Comparison of ENCODE assay signal across 15 cellular contexts in the genomic region with DNA sequence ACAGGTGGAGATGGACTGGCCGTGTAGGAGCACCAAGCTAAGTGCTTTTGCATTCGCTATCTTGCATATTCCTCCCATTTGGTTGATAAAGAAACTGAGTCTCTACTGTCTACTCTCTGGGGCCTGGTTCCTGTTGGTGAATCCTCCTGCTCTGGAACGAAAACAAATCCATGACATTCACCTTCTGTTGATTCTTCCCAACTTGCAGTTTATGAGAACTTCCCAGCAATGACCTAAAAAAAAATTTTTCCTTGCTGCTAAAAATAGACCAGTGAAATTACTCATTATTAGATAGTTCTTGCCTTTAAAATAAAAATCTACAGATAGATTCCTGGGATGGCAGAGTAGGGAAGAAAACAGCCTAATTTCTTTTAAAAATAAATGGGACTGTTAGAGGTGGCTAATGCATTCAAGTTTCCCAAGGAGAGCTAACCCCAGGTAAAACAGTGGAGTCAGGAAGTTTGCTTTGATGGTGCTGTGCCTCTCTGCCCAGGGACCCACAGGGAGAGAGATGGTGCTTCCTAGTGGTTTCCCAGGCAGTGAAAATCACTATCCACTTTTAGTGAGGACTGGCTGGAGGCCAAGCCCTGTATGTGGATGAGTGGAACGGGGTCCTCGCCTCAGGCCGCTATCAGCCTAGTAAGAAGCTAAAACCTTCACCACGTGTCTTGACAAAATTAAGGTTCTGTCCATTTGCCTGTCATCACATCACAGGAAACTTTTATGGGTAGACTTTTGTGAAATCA.
A peak's percentile ranks its signal among the peaks of the same experiment; 100 is the strongest.
DNase-seq lines count a peak whose midpoint lies in the region; FAIRE-seq and TF ChIP-seq lines count a peak whose summit lies in the region.
"Had no signal": no experiment of that assay in that cellular context is flagged by ENCODE, and none has a peak within 500 bp of the region (broad histone marks: within the 10 kb centered on the region; RNA-seq: fewer than 3 reads in every experiment).

No MANE protein-coding gene starts in this region.

- H3K9me3 Mint-ChIP-seq in astrocyte (ENCODE audit: unreplicated experiment): no peaks in the 10 kb centered on the region

- CTCF ChIA-PET in HEK293 (lab: Yijun Ruan, JAX): interaction anchor here (0.6 kb wide), 2 partner anchors 343 to 496 kb away, joined by 3 read pairs; no protein-coding TSS in a partner anchor

- no peaks in the 10 kb centered on the region for H3K79me2 ChIP-seq in astrocyte (ENCODE audit: insufficient read depth, low read length)

- H3K4me3 ChIP-seq in HEK293 (ENCODE audit: low read depth, low read length): no peak overlapping the region
- H3K4me3 ChIP-seq in astrocyte (ENCODE audit: insufficient read depth, low read depth, low read length): no peak overlapping the region

- no peaks in the 10 kb centered on the region for H3K27me3 ChIP-seq in astrocyte (ENCODE audit: insufficient read depth, low read length)

- H3K36me3 ChIP-seq in HEK293 (ENCODE audit: control insufficient read depth in 2 of 2, insufficient read depth in 1 of 2, low read length in 2 of 2) (no peaks in the 10 kb centered on the region), astrocyte (ENCODE audit: insufficient read depth, low read length) (no peaks in the 10 kb centered on the region)

- no peaks in the 10 kb centered on the region for H3K9me3 ChIP-seq in HEK293 (ENCODE audit: control insufficient read depth, insufficient read depth, low read depth, low read length)
- no peaks in the 10 kb centered on the region for H3K9me3 ChIP-seq in astrocyte (ENCODE audit: insufficient read depth, low read depth, low read length)

- no peaks in the 10 kb centered on the region for H4K20me1 ChIP-seq in astrocyte (ENCODE audit: insufficient read depth, low read length)

- no peak for TF ChIP-seq CTCF in HEK293 (tag by site-specific recombination; IDR thresholded peaks at IDR 0.05)
- no peak for TF ChIP-seq CTCF in astrocyte (IDR thresholded peaks at IDR 0.05; ENCODE audit: insufficient read depth, low read depth, low read length)

- H3K4me1 ChIP-seq in HEK293 (ENCODE audit: control insufficient read depth, insufficient read depth, low read length) (no peaks in the 10 kb centered on the region; the same call in 1 of the 2 replicates), astrocyte (ENCODE audit: insufficient read depth, low read length) (peaks cover 9% of the 10 kb centered on the region)

- no peak overlapping the region for H3K27ac Mint-ChIP-seq in astrocyte (ENCODE audit: unreplicated experiment)

- peak; percentile 65 for DNase-seq in EH (ENCODE audit: low read depth)
- DNase-seq in astrocyte (ENCODE audit: low read depth): peak; percentile 29
- DNase-seq in kidney tubule cell (ENCODE audit: low spot score): peak; percentile 6
- no peak for DNase-seq in AML-193 (lab: John Stamatoyannopoulos, UW)
- no peak for DNase-seq in germinal center (ENCODE audit: low spot score)
- no peak for DNase-seq in C1 segment of cervical spinal cord (lab: John Stamatoyannopoulos, UW)
- DNase-seq: H7, MV-4-11, NCI-H1417, NCI-H1930, NCI-H2171 treated with DMSO at 0.1 percent for 48 hours, NCI-H774 had no signal

- FAIRE-seq in astrocyte (lab: Jason Lieb, UNC): no peak

- peak overlapping the region; percentile 5 for H2AFZ ChIP-seq in astrocyte (ENCODE audit: low read depth, low read length)

- no peak overlapping the region for H3K4me3 Mint-ChIP-seq in astrocyte (ENCODE audit: unreplicated experiment)

- no peak overlapping the region for H3K9ac ChIP-seq in astrocyte (ENCODE audit: low read length)

- POLR2A ChIA-PET in HEK293 (lab: Yijun Ruan, JAX): no interaction called here

- peaks cover 6% of the 10 kb centered on the region for H3K4me1 Mint-ChIP-seq in astrocyte (ENCODE audit: low read depth, unreplicated experiment)

- no peaks in the 10 kb centered on the region for H3K36me3 Mint-ChIP-seq in astrocyte (ENCODE audit: low read depth, unreplicated experiment)

- peak overlapping the region; percentile 26 for H3K4me2 ChIP-seq in astrocyte (ENCODE audit: low read length)

- H3K27ac ChIP-seq in HEK293 (ENCODE audit: extremely low read depth, low read depth, low read length): no peak overlapping the region
- no peak overlapping the region for H3K27ac ChIP-seq in astrocyte (ENCODE audit: low read depth, low read length)
- H3K27ac ChIP-seq: HL-60, RWPE1 had no signal

- H3K27me3 Mint-ChIP-seq in astrocyte (ENCODE audit: low read depth, unreplicated experiment): no peaks in the 10 kb centered on the region

TF ChIP-seq in HEK293, 187 proteins besides CTCF, POLR2A, EP300 and RAD21:
- TF ChIP-seq ZNF350 (tag by site-specific recombination; IDR thresholded peaks at IDR 0.05) (no peak), ZNF335 (tag by site-specific recombination; conservative IDR thresholded peaks at IDR 0.05) (0 out of 2 replicates have a peak, but pooled peaks have one; percentile 25), FEZF1 (tag by site-specific recombination; IDR thresholded peaks at IDR 0.05) (peak; percentile 50), ZIC2 (tag by site-specific recombination; IDR thresholded peaks at IDR 0.05) (peak; percentile 72), ZSCAN16 (tag by site-specific recombination; IDR thresholded peaks at IDR 0.05) (no peak), ZNF302 (tag by site-specific recombination; IDR thresholded peaks at IDR 0.05; ENCODE audit: low read depth) (no peak)
- TF ChIP-seq, protein P1, sequence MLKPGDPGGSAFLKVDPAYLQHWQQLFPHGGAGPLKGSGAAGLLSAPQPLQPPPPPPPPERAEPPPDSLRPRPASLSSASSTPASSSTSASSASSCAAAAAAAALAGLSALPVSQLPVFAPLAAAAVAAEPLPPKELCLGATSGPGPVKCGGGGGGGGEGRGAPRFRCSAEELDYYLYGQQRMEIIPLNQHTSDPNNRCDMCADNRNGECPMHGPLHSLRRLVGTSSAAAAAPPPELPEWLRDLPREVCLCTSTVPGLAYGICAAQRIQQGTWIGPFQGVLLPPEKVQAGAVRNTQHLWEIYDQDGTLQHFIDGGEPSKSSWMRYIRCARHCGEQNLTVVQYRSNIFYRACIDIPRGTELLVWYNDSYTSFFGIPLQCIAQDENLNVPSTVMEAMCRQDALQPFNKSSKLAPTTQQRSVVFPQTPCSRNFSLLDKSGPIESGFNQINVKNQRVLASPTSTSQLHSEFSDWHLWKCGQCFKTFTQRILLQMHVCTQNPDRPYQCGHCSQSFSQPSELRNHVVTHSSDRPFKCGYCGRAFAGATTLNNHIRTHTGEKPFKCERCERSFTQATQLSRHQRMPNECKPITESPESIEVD (tag by site-specific recombination; IDR thresholded peaks at IDR 0.05): 0 out of 2 replicates have a peak, but pooled peaks have one; percentile 20

Comparison
In these comparisons a context has a peak if more than half of its experiments do, and no peak if none do; other contexts are left out.
1. DNase-seq: peak in EH (single experiment), astrocyte (single experiment) and kidney tubule cell (single experiment); none in AML-193 (0 of 2), germinal center (single experiment) and C1 segment of cervical spinal cord (0 of 14).